Comparison of ENCODE assay signal across 29 cellular contexts in the genomic region with DNA sequence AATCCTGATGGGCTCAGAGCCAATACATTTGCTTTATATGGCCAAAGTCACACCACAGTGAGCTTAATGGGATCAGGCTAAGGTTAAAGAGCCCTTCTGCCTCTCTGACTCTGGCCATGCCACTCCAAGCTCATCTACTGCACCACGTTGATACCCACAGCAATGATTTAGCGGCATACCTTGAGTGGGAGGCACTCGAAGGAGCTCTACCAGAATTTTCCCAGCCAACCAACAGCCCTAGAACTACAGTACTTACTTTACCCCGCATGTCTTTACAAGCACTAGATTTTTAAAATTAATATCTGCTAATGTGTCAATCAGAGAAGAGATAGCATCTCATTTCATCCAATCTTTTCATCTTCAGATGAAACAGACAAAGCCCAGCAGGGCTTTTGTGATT.
"Had no signal": no experiment of that assay in that cellular context is flagged by ENCODE, and none has a peak within 500 bp of the region (broad histone marks: within the 10 kb centered on the region; RNA-seq: fewer than 3 reads in every experiment).

No MANE protein-coding gene starts in this region.

- H3K27me3 ChIP-seq: adrenal gland, body of pancreas, breast epithelium, Peyer's patch, SJSA1 had no signal

- H3K27ac Mint-ChIP-seq: activated CD4-positive, alpha-beta T cell treated with anti-CD3 and anti-CD28 coated beads, Interleukin-2, amount 10 ng/mL, durations not matched to agents 24 days and 14 days; activated CD8-positive, alpha-beta T cell treated with anti-CD3 and anti-CD28 coated beads for 36 hours; activated naive CD4-positive, alpha-beta T cell treated with anti-CD3 and anti-CD28 coated beads, Interleukin-2, amount 50 U/mL, for 24 hours; activated T-cell treated with anti-CD3 and anti-CD28 coated beads, Interleukin-2, amount 50 U/mL, for 72 hours; activated T-helper 17 cell treated with anti-CD3 and anti-CD28 coated beads, Interleukin-2, amount 50 U/mL, for 72 hours; T-helper 1 cell treated with Interleukin-12 subunit alpha and Interleukin-12 subunit beta and Interleukin-4 antibody, amounts not matched to agents 30 μg/mL and 1 μg/mL, for 36 hours; T-helper 2 cell treated with Interferon-gamma antibody and Interleukin-4, amounts not matched to agents 5 μg/mL and 100 μg/mL, for 36 hours had no signal

- H3K4me1 Mint-ChIP-seq: activated CD4-positive, alpha-beta T cell treated with anti-CD3 and anti-CD28 coated beads, Interleukin-2, amount 10 ng/mL, durations not matched to agents 24 days and 14 days; activated naive CD4-positive, alpha-beta T cell treated with anti-CD3 and anti-CD28 coated beads, Interleukin-2, amount 50 U/mL, for 24 hours; activated T-helper 17 cell treated with anti-CD3 and anti-CD28 coated beads, Interleukin-2, amount 50 U/mL, for 72 hours had no signal

- H3K9ac ChIP-seq: SK-N-SH had no signal

- H3K9me2 ChIP-seq: SK-N-SH had no signal

- DNase-seq: activated CD4-positive, alpha-beta T cell treated with anti-CD3 and anti-CD28 coated beads, Interleukin-2, amount 10 ng/mL, durations not matched to agents 24 days and 14 days; activated CD4-positive, alpha-beta T cell treated with anti-CD3 and anti-CD28 coated beads, Interleukin-2, amount 50 U/mL, for 4 hours; activated CD8-positive, alpha-beta T cell treated with anti-CD3 and anti-CD28 coated beads for 36 hours; activated effector memory CD4-positive, alpha-beta T cell treated with anti-CD3 and anti-CD28 coated beads, Interleukin-2, amount 50 U/mL, for 16 hours; activated naive CD4-positive, alpha-beta T cell treated with Interleukin-2 at 50 U/mL for 16 hours; activated T-cell treated with anti-CD3 and anti-CD28 coated beads, Interleukin-2, amount 50 U/mL, for 1 hour; activated T-cell treated with anti-CD3 and anti-CD28 coated beads, Interleukin-2, amount 50 U/mL, for 72 hours; adrenal gland; body of pancreas; NCI-H1105; NCI-H1417 treated with DMSO at 0.1 percent for 48 hours; NCI-H187 treated with DMSO at 0.1 percent for 48 hours; NCI-H2081; NCI-H510A; NCI-H526; NCI-H748 treated with DMSO at 0.1 percent for 48 hours; NK-92 treated with Interleukin-12 subunit alpha and Interleukin-12 subunit beta, amount 100 ng/mL, for 24 hours; PC-3; Peyer's patch; RPMI8226; SHP77 treated with DMSO at 0.1 percent for 48 hours; SK-N-SH had no signal

- ATAC-seq: activated CD8-positive, alpha-beta T cell treated with anti-CD3 and anti-CD28 coated beads for 36 hours; activated T-cell treated with anti-CD3 and anti-CD28 coated beads, Interleukin-2, amount 50 U/mL, for 72 hours; activated T-helper 17 cell treated with anti-CD3 and anti-CD28 coated beads, Interleukin-2, amount 50 U/mL, for 72 hours; body of pancreas; K562; PC-3 had no signal

- H3K4me3 ChIP-seq: adrenal gland, body of pancreas, breast epithelium, K562, Peyer's patch, SJSA1 had no signal

- H3K4me2 ChIP-seq: SK-N-SH had no signal

- H3K9me3 Mint-ChIP-seq: activated CD4-positive, alpha-beta T cell treated with anti-CD3 and anti-CD28 coated beads, Interleukin-2, amount 10 ng/mL, durations not matched to agents 24 days and 14 days; activated CD8-positive, alpha-beta T cell treated with anti-CD3 and anti-CD28 coated beads for 36 hours; activated naive CD4-positive, alpha-beta T cell treated with anti-CD3 and anti-CD28 coated beads, Interleukin-2, amount 50 U/mL, for 24 hours; activated T-cell treated with anti-CD3 and anti-CD28 coated beads, Interleukin-2, amount 50 U/mL, for 72 hours; activated T-helper 17 cell treated with anti-CD3 and anti-CD28 coated beads, Interleukin-2, amount 50 U/mL, for 72 hours; T-helper 1 cell treated with Interleukin-12 subunit alpha and Interleukin-12 subunit beta and Interleukin-4 antibody, amounts not matched to agents 30 μg/mL and 1 μg/mL, for 36 hours; T-helper 2 cell treated with Interferon-gamma antibody and Interleukin-4, amounts not matched to agents 5 μg/mL and 100 μg/mL, for 36 hours had no signal

- H3K4me3 Mint-ChIP-seq: activated CD4-positive, alpha-beta T cell treated with anti-CD3 and anti-CD28 coated beads, Interleukin-2, amount 10 ng/mL, durations not matched to agents 24 days and 14 days; activated CD8-positive, alpha-beta T cell treated with anti-CD3 and anti-CD28 coated beads for 36 hours; activated naive CD4-positive, alpha-beta T cell treated with anti-CD3 and anti-CD28 coated beads, Interleukin-2, amount 50 U/mL, for 24 hours; activated T-cell treated with anti-CD3 and anti-CD28 coated beads, Interleukin-2, amount 50 U/mL, for 72 hours; activated T-helper 17 cell treated with anti-CD3 and anti-CD28 coated beads, Interleukin-2, amount 50 U/mL, for 72 hours; T-helper 1 cell treated with Interleukin-12 subunit alpha and Interleukin-12 subunit beta and Interleukin-4 antibody, amounts not matched to agents 30 μg/mL and 1 μg/mL, for 36 hours; T-helper 2 cell treated with Interferon-gamma antibody and Interleukin-4, amounts not matched to agents 5 μg/mL and 100 μg/mL, for 36 hours had no signal

- H3K27ac ChIP-seq: adrenal gland, body of pancreas, breast epithelium, Peyer's patch, SJSA1 had no signal

- H3K4me1 ChIP-seq: adrenal gland, body of pancreas, breast epithelium, Peyer's patch, SJSA1 had no signal

- H3K9me3 ChIP-seq: adrenal gland, body of pancreas, breast epithelium, Peyer's patch, SJSA1, SK-N-SH had no signal

- H3K36me3 ChIP-seq: adrenal gland, breast epithelium, Peyer's patch, SJSA1 had no signal
